Comparison of ENCODE assay signal across 22 cellular contexts in genomic region chr10:102188298-102188940, GRCh38. TPM values are rescaled to one million over a fixed set of nuclear protein-coding genes. Genes with fewer than 3 reads are reported as not detected.
A peak's percentile ranks its signal among the peaks of the same experiment; 100 is the strongest.
DNase-seq lines count a peak whose midpoint lies in the region; ATAC-seq, FAIRE-seq and TF ChIP-seq lines count a peak whose summit lies in the region.
"Had no signal": no experiment of that assay in that cellular context is flagged by ENCODE, and none has a peak within 500 bp of the region (broad histone marks: within the 10 kb centered on the region; RNA-seq: fewer than 3 reads in every experiment).

No MANE protein-coding gene starts in this region.

- H4K5ac ChIP-seq in IMR-90 (ENCODE audit: low read depth, low read length) = no peak overlapping the region

- DNase-seq in A549 (ENCODE audit: low read depth in 1 of 2, low spot score in 1 of 2) (no peak), IMR-90 (no peak), left colon (peak; percentile 20 to 37), SW 1271 (lab: John Stamatoyannopoulos, UW) (no peak)
- no peak for DNase-seq in activated T-cell treated with anti-CD3 and anti-CD28 coated beads, Interleukin-2, amount 50 U/mL, for 24 hours
- DNase-seq: activated naive CD4-positive, alpha-beta T cell treated with Interleukin-2 at 50 U/mL for 16 hours; activated T-cell treated with anti-CD3 and anti-CD28 coated beads for 4 hours; lower lobe of right lung; NCI-H1417; NCI-H2171; NCI-H774; stimulated activated CD4-positive, alpha-beta T cell treated with anti-CD3 and anti-CD28 coated beads, Interleukin-4, amount 100 ng/mL, for 24 hours had no signal

- no peak overlapping the region for H2BK20ac ChIP-seq in IMR-90 (ENCODE audit: low read depth, low read length)

- CTCF ChIA-PET in A549 (lab: Yijun Ruan, JAX) (interaction anchor here (0.9 to 1.9 kb wide), 4 partner anchors 10 to 41 kb away, joined by 3 to 9 read pairs (median 6); no protein-coding TSS in a partner anchor), IMR-90 (lab: Yijun Ruan, JAX) (interaction anchor here (1.3 kb wide), 1 partner anchor 19 kb away, joined by 4 read pairs; no protein-coding TSS in a partner anchor)

- H3K27ac Mint-ChIP-seq in activated T-cell treated with anti-CD3 and anti-CD28 coated beads, Interleukin-2, amount 50 U/mL, for 24 hours = no peak overlapping the region
- H3K27ac Mint-ChIP-seq: GM23338, progenitor cell of endocrine pancreas had no signal

- no peak overlapping the region for H2AK5ac ChIP-seq in IMR-90 (ENCODE audit: low read depth, low read length)

- no peak overlapping the region for H4K8ac ChIP-seq in IMR-90 (ENCODE audit: low read depth in 2 of 2, low read length in 2 of 2)

- H3K4me3 ChIP-seq in A549 (no peak overlapping the region), IMR-90 (ENCODE audit: insufficient read depth, low read depth, low read length) (no peak overlapping the region)
- H3K4me3 ChIP-seq: GM23338, hepatocyte, lower lobe of right lung, SK-N-MC, skin epidermis had no signal

- H3K14ac ChIP-seq in IMR-90 (replicated peaks; ENCODE audit: low read depth, low read length) = no peak overlapping the region

- H3K27me3 Mint-ChIP-seq in activated T-cell treated with anti-CD3 and anti-CD28 coated beads, Interleukin-2, amount 50 U/mL, for 24 hours = no peaks in the 10 kb centered on the region
- H3K27me3 Mint-ChIP-seq: progenitor cell of endocrine pancreas had no signal

- FAIRE-seq in A549 (lab: Jason Lieb, UNC) = no peak
- FAIRE-seq: HTR-8/SVneo, islet of Langerhans, urothelium cell line had no signal

- POLR2A ChIA-PET in A549 (lab: Yijun Ruan, JAX) = no interaction called here
- POLR2A ChIA-PET in IMR-90 (lab: Charles Lee; ENCODE audit: unreplicated experiment) = no interaction called here

- no peak overlapping the region for H2BK120ac ChIP-seq in IMR-90 (ENCODE audit: low read depth, low read length)

- peaks cover 20% of the 10 kb centered on the region for H3K4me1 Mint-ChIP-seq in activated T-cell treated with anti-CD3 and anti-CD28 coated beads, Interleukin-2, amount 50 U/mL, for 24 hours (ENCODE audit: low read depth)
- H3K4me1 Mint-ChIP-seq: GM23338 had no signal

- H3K23ac ChIP-seq in IMR-90 (ENCODE audit: low read depth, low read length) = no peak overlapping the region

- H2AK9ac ChIP-seq in IMR-90 (replicated peaks; ENCODE audit: low read depth, low read length, poor library complexity) = no peak overlapping the region

- no peak for TF ChIP-seq EP300 in A549 (IDR thresholded peaks at IDR 0.05)

- no peak overlapping the region for H3K27ac ChIP-seq in A549
- no peak overlapping the region for H3K27ac ChIP-seq in IMR-90 (ENCODE audit: insufficient read depth, low read length)
- H3K27ac ChIP-seq: hepatocyte, SK-N-MC had no signal

- in situ Hi-C loops in IMR-90 (cut with MboI; ENCODE audit: low sequenced_read_pairs) = no loop called here

- intact Hi-C loops in IMR-90 (cut with micrococcal nuclease) (loop anchor here (5.0 kb wide), 1 partner anchor 34 kb away; no protein-coding TSS in a partner anchor), left colon (cut with DNase I, micrococcal nuclease) (no loop called here)

- H3K4me2 ChIP-seq in A549 (no peak overlapping the region), IMR-90 (ENCODE audit: low read depth, low read length) (no peak overlapping the region)
- H3K4me2 ChIP-seq: GM23338, hepatocyte had no signal

- peaks cover 14% of the 10 kb centered on the region for H3K9me3 Mint-ChIP-seq in activated T-cell treated with anti-CD3 and anti-CD28 coated beads, Interleukin-2, amount 50 U/mL, for 24 hours

- H3K18ac ChIP-seq in IMR-90 (ENCODE audit: low read depth, low read length) = no peak overlapping the region

- H3K36me3 Mint-ChIP-seq in activated T-cell treated with anti-CD3 and anti-CD28 coated beads, Interleukin-2, amount 50 U/mL, for 24 hours (ENCODE audit: low read depth) = peaks cover 2% of the 10 kb centered on the region

- no peak for TF ChIP-seq POLR2A in A549 (IDR thresholded peaks at IDR 0.05; ENCODE audit: low read length)
- no peak for TF ChIP-seq POLR2A in IMR-90 (IDR thresholded peaks at IDR 0.05; ENCODE audit: low read depth, low read length)

- H3K79me1 ChIP-seq in IMR-90 (ENCODE audit: low read depth in 1 of 2, low read length in 2 of 2) = no peaks in the 10 kb centered on the region

- no peak overlapping the region for H3K4me3 Mint-ChIP-seq in activated T-cell treated with anti-CD3 and anti-CD28 coated beads, Interleukin-2, amount 50 U/mL, for 24 hours
- H3K4me3 Mint-ChIP-seq: GM23338 had no signal

- ATAC-seq in A549 = peak; percentile 13 to 45; a peak in 5 of 6 replicates
- no peak for ATAC-seq in IMR-90 (ENCODE audit: low read depth)
- ATAC-seq in left colon = peak; percentile 80
- no peak for ATAC-seq in HG03280 (IDR thresholded peaks at IDR 0.05; ENCODE audit: unreplicated experiment)
- ATAC-seq: GM23338 had no signal

- no peak overlapping the region for H3K9ac ChIP-seq in IMR-90 (ENCODE audit: low read depth, low read length)

- no peaks in the 10 kb centered on the region for H4K20me1 ChIP-seq in IMR-90 (ENCODE audit: insufficient read depth, low read length)

- TF ChIP-seq RAD21 in A549 (conservative IDR thresholded peaks at IDR 0.05 in 1 of 2, IDR thresholded peaks at IDR 0.05 in 1 of 2) (no peak), IMR-90 (IDR thresholded peaks at IDR 0.05; ENCODE audit: low read length) (no peak)

- H3K36me3 ChIP-seq in IMR-90 (ENCODE audit: control insufficient read depth, insufficient read depth, low read length) = no peaks in the 10 kb centered on the region
- H3K36me3 ChIP-seq: lower lobe of right lung had no signal

- no peaks in the 10 kb centered on the region for H3K9me1 ChIP-seq in IMR-90 (ENCODE audit: insufficient read depth, low read length)

- BruUV-seq in IMR-90 (replicated peaks; lab: Mats Ljungman, UMichigan) = no TSS peak

- H4K91ac ChIP-seq in IMR-90 (ENCODE audit: insufficient read depth, low read depth, low read length) = no peak overlapping the region

- dilution Hi-C loops in IMR-90 (cut with HindIII; ENCODE audit: low sequenced_read_pairs, unreplicated experiment) = no loop called here

- H3K56ac ChIP-seq in IMR-90 (ENCODE audit: extremely low read depth, insufficient read depth, low read length) = no peak overlapping the region

- peaks cover 38% of the 10 kb centered on the region for H3K9me3 ChIP-seq in A549
- peaks cover 16% of the 10 kb centered on the region for H3K9me3 ChIP-seq in IMR-90 (ENCODE audit: control insufficient read depth, insufficient read depth, low read length)
- H3K9me3 ChIP-seq: lower lobe of right lung had no signal

- H2BK15ac ChIP-seq in IMR-90 (ENCODE audit: low read depth, low read length) = no peak overlapping the region

- peak overlapping the region; percentile 58 for H2AFZ ChIP-seq in IMR-90 (replicated peaks; ENCODE audit: low read length, poor library complexity)
- H2AFZ ChIP-seq: GM23338, hepatocyte had no signal

- H2BK5ac ChIP-seq in IMR-90 (ENCODE audit: low read depth, low read length, poor library complexity, severe bottlenecking) = no peak overlapping the region

- H3K27me3 ChIP-seq in IMR-90 (ENCODE audit: control insufficient read depth, insufficient read depth, low read length) = peaks cover 7% of the 10 kb centered on the region
- H3K27me3 ChIP-seq: hepatocyte had no signal

- TF ChIP-seq CTCF in A549 (IDR thresholded peaks at IDR 0.05) = no peak
- no peak for TF ChIP-seq CTCF in IMR-90 (conservative IDR thresholded peaks at IDR 0.05; ENCODE audit: low read depth, low read length)

- 31% methylated on average over 3 of the region's 3 CpGs for whole genome bisulfite sequencing in A549 (ENCODE audit: missing lambda C conversion rate)
- WGBS in IMR-90 (ENCODE audit: extremely low coverage in 2 of 2, insufficient read length in 1 of 2), 2 experiments = 83% methylated on average over 1 of the region's 3 CpGs; no CpG with 5 or more reads in 1 of the 2 experiments

- H3K4ac ChIP-seq in IMR-90 (ENCODE audit: low read depth, low read length) = no peak overlapping the region

- H3K4me1 ChIP-seq in A549 (no peaks in the 10 kb centered on the region), IMR-90 (ENCODE audit: control insufficient read depth, insufficient read depth, low read length) (no peaks in the 10 kb centered on the region)

RNA-seq across cellular contexts. Expression of gene NOLC1, which starts 36.2 kb away (rescaled TPM):
- 128 and 188 TPM in 2 replicates for polyA plus RNA-seq in A549 (2011; rRNA removed)
- 98.0 and 113 TPM in 2 replicates for polyA plus RNA-seq in A549 (2012; cell fraction: cytosol; rRNA removed)
- 76.9 and 103 TPM in 2 replicates for polyA plus RNA-seq in A549 (2012; cell fraction: nucleus; rRNA removed)
- 123 to 155 TPM (median 129 TPM) in 3 replicates for polyA plus RNA-seq in A549 (2017; fragmentation: RNase III; extraction: RNeasy Plus Mini Kit Qiagen cat#74134 plus additional on column Dnase treatment)
- 65.4 and 65.9 TPM in 2 replicates for polyA minus RNA-seq in A549 (2011; rRNA and poly(A)+ RNA removed)
- 43.2 and 60.5 TPM in 2 replicates for total RNA-seq in IMR-90 (2012; rRNA removed)
- polyA plus RNA-seq in IMR-90 (2012; rRNA removed) = 53.5 and 55.3 TPM in 2 replicates
- 17.2 and 29.5 TPM in 2 replicates for polyA plus RNA-seq in IMR-90 (2012; cell fraction: cytosol; rRNA removed)
- polyA plus RNA-seq in IMR-90 (2012; cell fraction: nucleus; rRNA removed; ENCODE audit: low replicate concordance) = 25.5 and 102 TPM in 2 replicates
- 10 to 100 TPM; 30.2 to 41.5 TPM for total RNA-seq in left colon

RNA-seq across cellular contexts. Expression of gene ELOVL3, which starts 37.7 kb away (rescaled TPM):
- polyA plus RNA-seq in A549 (2011; rRNA removed) = 0.53 and 0.86 TPM in 2 replicates
- 0.29 and 0.49 TPM in 2 replicates for polyA plus RNA-seq in A549 (2012; cell fraction: cytosol; rRNA removed)
- 0.31 and 0.45 TPM in 2 replicates for polyA plus RNA-seq in A549 (2012; cell fraction: nucleus; rRNA removed)
- polyA plus RNA-seq in A549 (2017; fragmentation: RNase III; extraction: RNeasy Plus Mini Kit Qiagen cat#74134 plus additional on column Dnase treatment) = 0.22 to 0.41 TPM (median 0.30 TPM) in 3 replicates
- 0.39 and 0.74 TPM in 2 replicates for polyA minus RNA-seq in A549 (2011; rRNA and poly(A)+ RNA removed)
- total RNA-seq in IMR-90 (2012; rRNA removed) = 0.28 and 0.36 TPM in 2 replicates
- polyA plus RNA-seq in IMR-90 (2012; rRNA removed) = 0.09 and 0.14 TPM in 2 replicates
- 0.35 TPM in 1 of 2 replicates, not detected in the other for polyA plus RNA-seq in IMR-90 (2012; cell fraction: cytosol; rRNA removed)
- polyA plus RNA-seq in IMR-90 (2012; cell fraction: nucleus; rRNA removed; ENCODE audit: low replicate concordance) = 0.09 and 0.14 TPM in 2 replicates
- total RNA-seq in left colon = not detected
- total RNA-seq: hepatocyte, progenitor cell of endocrine pancreas had no signal
- polyA plus RNA-seq: GM23338, hepatocyte had no signal

RNA-seq across cellular contexts. Expression of gene PITX3, which starts 52.9 kb away (rescaled TPM):
- not detected in 2 replicates for polyA plus RNA-seq in A549 (2011; rRNA removed)
- 0.09 and 0.18 TPM in 2 replicates for polyA plus RNA-seq in A549 (2012; cell fraction: cytosol; rRNA removed)
- 0.31 TPM in 1 of 2 replicates, not detected in the other for polyA plus RNA-seq in A549 (2012; cell fraction: nucleus; rRNA removed)
- polyA plus RNA-seq in A549 (2017; fragmentation: RNase III; extraction: RNeasy Plus Mini Kit Qiagen cat#74134 plus additional on column Dnase treatment) = 0.09 TPM in 1 of 3 replicates, not detected in the others
- not detected in 2 replicates for polyA minus RNA-seq in A549 (2011; rRNA and poly(A)+ RNA removed)
- total RNA-seq in IMR-90 (2012; rRNA removed) = not detected in 2 replicates
- polyA plus RNA-seq in IMR-90 (2012; rRNA removed) = not detected in 2 replicates
- 0.03 and 0.13 TPM in 2 replicates for polyA plus RNA-seq in IMR-90 (2012; cell fraction: cytosol; rRNA removed)
- polyA plus RNA-seq in IMR-90 (2012; cell fraction: nucleus; rRNA removed; ENCODE audit: low replicate concordance) = 0.10 and 0.18 TPM in 2 replicates
- total RNA-seq in left colon = not detected
- total RNA-seq: Daoy, GM23338, hepatocyte, lower lobe of right lung, progenitor cell of endocrine pancreas had no signal

RNA-seq across cellular contexts. Expression of gene PPRC1, which starts 55.6 kb away (rescaled TPM):
- polyA plus RNA-seq in A549 (2011; rRNA removed) (27.0 and 34.1 TPM in 2 replicates), A549 (2017; fragmentation: RNase III; extraction: RNeasy Plus Mini Kit Qiagen cat#74134 plus additional on column Dnase treatment) (43.9 to 49.1 TPM (median 44.1 TPM) in 3 replicates), IMR-90 (2012; rRNA removed) (38.7 and 40.7 TPM in 2 replicates)
- polyA plus RNA-seq in A549 (2012; cell fraction: cytosol; rRNA removed) = 42.6 and 53.3 TPM in 2 replicates
- polyA plus RNA-seq in A549 (2012; cell fraction: nucleus; rRNA removed) = 149 and 152 TPM in 2 replicates
- polyA minus RNA-seq in A549 (2011; rRNA and poly(A)+ RNA removed) = 59.6 and 71.3 TPM in 2 replicates
- total RNA-seq in IMR-90 (2012; rRNA removed) (11.4 and 11.8 TPM in 2 replicates), left colon (10 to 100 TPM; 14.4 to 22.1 TPM)
- 20.9 and 23.5 TPM in 2 replicates for polyA plus RNA-seq in IMR-90 (2012; cell fraction: cytosol; rRNA removed)
- polyA plus RNA-seq in IMR-90 (2012; cell fraction: nucleus; rRNA removed; ENCODE audit: low replicate concordance) = 117 and 123 TPM in 2 replicates

RNA-seq across cellular contexts. Expression of gene GBF1, which starts 56.9 kb away (rescaled TPM):
- polyA plus RNA-seq in A549 (2011; rRNA removed) (21.3 and 34.7 TPM in 2 replicates), A549 (2017; fragmentation: RNase III; extraction: RNeasy Plus Mini Kit Qiagen cat#74134 plus additional on column Dnase treatment) (20.4 to 22.2 TPM (median 22.1 TPM) in 3 replicates), IMR-90 (2012; rRNA removed) (38.0 and 40.1 TPM in 2 replicates)
- 11.0 and 14.2 TPM in 2 replicates for polyA plus RNA-seq in A549 (2012; cell fraction: cytosol; rRNA removed)
- 40.9 and 47.8 TPM in 2 replicates for polyA plus RNA-seq in A549 (2012; cell fraction: nucleus; rRNA removed)
- polyA minus RNA-seq in A549 (2011; rRNA and poly(A)+ RNA removed) = 79.2 and 86.6 TPM in 2 replicates
- total RNA-seq in IMR-90 (2012; rRNA removed) (36.4 and 38.7 TPM in 2 replicates), left colon (10 to 100 TPM; 52.3 to 64.3 TPM)
- 23.1 and 25.4 TPM in 2 replicates for polyA plus RNA-seq in IMR-90 (2012; cell fraction: cytosol; rRNA removed)
- 74.8 and 86.1 TPM in 2 replicates for polyA plus RNA-seq in IMR-90 (2012; cell fraction: nucleus; rRNA removed; ENCODE audit: low replicate concordance)

Comparison
In these comparisons a context has a peak if more than half of its experiments do, and no peak if none do; other contexts are left out.
1. ATAC-seq: peak in A549 (2 of 2) and left colon (single experiment); none in IMR-90 (single experiment) and HG03280 (single experiment).
2. DNase-seq: peak in left colon (2 of 2); none in A549 (0 of 2), IMR-90 (single experiment), activated T-cell treated with anti-CD3 and anti-CD28 coated beads, Interleukin-2, amount 50 U/mL, for 24 hours (single experiment) and SW 1271 (0 of 2).